ENCODE assay signal across 1 cellular context in the genomic region with DNA sequence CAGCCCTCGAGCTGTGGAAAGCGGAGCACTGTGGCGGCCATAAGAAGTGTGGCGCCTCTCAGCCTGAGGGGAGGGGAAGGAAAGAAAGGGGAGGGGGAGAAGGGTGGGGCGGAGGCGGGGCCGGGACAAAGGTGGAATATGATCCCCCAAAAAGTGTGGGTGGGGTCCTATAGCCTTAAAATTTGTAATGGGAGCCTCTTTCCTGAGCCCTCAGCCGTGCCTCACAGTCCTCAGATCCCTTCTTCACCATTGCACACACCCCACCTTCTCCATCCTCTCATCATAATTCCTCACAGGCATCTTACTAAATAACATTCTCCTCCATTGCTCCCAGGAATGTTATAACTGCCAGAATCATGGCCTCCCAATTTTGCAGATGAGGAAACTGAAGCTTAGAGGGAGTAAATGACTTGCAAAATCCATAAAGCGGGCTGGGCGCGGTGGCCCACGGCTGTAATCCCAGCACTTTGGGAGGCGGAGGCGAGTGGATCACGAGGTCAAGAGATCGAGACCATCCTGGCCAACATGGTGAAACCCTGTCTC.
TF ChIP-seq lines count a peak whose summit lies in the region.

No MANE protein-coding gene starts in this region.

TF ChIP-seq in GM12878, 131 proteins besides CTCF, POLR2A, EP300 and RAD21 (continued from another document):
- TF ChIP-seq ZNF592 (IDR thresholded peaks at IDR 0.05) (peak; percentile 100), YY1 (IDR thresholded peaks at IDR 0.05; ENCODE audit: low read depth, low read length) (peak; percentile 100), RUNX3 (IDR thresholded peaks at IDR 0.05; ENCODE audit: low read length) (0 out of 2 replicates have a peak, but pooled peaks have one; percentile 58), MEF2B (IDR thresholded peaks at IDR 0.05; ENCODE audit: partially characterized antibody, poor library complexity, severe bottlenecking) (peak; percentile 13), IKZF2 (IDR thresholded peaks at IDR 0.05) (no peak), NR2C1 (IDR thresholded peaks at IDR 0.05) (no peak), ZBED1 (IDR thresholded peaks at IDR 0.05; ENCODE audit: borderline replicate concordance) (no peak), HCFC1 (IDR thresholded peaks at IDR 0.05; ENCODE audit: low read length) (peak; percentile 87), TARDBP (IDR thresholded peaks at IDR 0.05; ENCODE audit: borderline replicate concordance) (0 out of 2 replicates have a peak, but pooled peaks have one; percentile 47), POU2F2 (IDR thresholded peaks at IDR 0.05; ENCODE audit: borderline replicate concordance, low read depth, low read length) (no peak), STAT3 (IDR thresholded peaks at IDR 0.05; ENCODE audit: low read depth, low read length) (no peak), HDGF (IDR thresholded peaks at IDR 0.05) (no peak), FOXM1 (IDR thresholded peaks at IDR 0.05; ENCODE audit: low read depth, low read length) (no peak), CBX5 (IDR thresholded peaks at IDR 0.05; ENCODE audit: low read depth) (no peak), SIX5 (IDR thresholded peaks at IDR 0.05; ENCODE audit: low read depth, low read length, severe bottlenecking) (peak; percentile 80), SREBF1 (IDR thresholded peaks at IDR 0.05; ENCODE audit: low read length) (no peak), ESRRA (IDR thresholded peaks at IDR 0.05; ENCODE audit: low read length) (no peak; the same call in 1 of the 2 replicates), RCOR1 (conservative IDR thresholded peaks at IDR 0.05; ENCODE audit: low read depth, low read length) (0 out of 2 replicates have a peak, but pooled peaks have one; percentile 33), MYB (IDR thresholded peaks at IDR 0.05; ENCODE audit: borderline replicate concordance, low read depth, low read length) (no peak), ELK1 (IDR thresholded peaks at IDR 0.05; ENCODE audit: low read depth, low read length) (0 out of 2 replicates have a peak, but pooled peaks have one; percentile 5), NR2C2 (IDR thresholded peaks at IDR 0.05; ENCODE audit: borderline replicate concordance, control insufficient read depth, insufficient read length, low read depth) (no peak)
- TF ChIP-seq, protein P1, sequence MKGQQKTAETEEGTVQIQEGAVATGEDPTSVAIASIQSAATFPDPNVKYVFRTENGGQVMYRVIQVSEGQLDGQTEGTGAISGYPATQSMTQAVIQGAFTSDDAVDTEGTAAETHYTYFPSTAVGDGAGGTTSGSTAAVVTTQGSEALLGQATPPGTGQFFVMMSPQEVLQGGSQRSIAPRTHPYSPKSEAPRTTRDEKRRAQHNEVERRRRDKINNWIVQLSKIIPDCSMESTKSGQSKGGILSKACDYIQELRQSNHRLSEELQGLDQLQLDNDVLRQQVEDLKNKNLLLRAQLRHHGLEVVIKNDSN (IDR thresholded peaks at IDR 0.05; ENCODE audit: borderline replicate concordance, extremely low read length, insufficient read depth, low read depth, low read length) = no peak
- TF ChIP-seq, protein P2, sequence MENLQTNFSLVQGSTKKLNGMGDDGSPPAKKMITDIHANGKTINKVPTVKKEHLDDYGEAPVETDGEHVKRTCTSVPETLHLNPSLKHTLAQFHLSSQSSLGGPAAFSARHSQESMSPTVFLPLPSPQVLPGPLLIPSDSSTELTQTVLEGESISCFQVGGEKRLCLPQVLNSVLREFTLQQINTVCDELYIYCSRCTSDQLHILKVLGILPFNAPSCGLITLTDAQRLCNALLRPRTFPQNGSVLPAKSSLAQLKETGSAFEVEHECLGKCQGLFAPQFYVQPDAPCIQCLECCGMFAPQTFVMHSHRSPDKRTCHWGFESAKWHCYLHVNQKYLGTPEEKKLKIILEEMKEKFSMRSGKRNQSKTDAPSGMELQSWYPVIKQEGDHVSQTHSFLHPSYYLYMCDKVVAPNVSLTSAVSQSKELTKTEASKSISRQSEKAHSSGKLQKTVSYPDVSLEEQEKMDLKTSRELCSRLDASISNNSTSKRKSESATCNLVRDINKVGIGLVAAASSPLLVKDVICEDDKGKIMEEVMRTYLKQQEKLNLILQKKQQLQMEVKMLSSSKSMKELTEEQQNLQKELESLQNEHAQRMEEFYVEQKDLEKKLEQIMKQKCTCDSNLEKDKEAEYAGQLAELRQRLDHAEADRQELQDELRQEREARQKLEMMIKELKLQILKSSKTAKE (IDR thresholded peaks at IDR 0.05; ENCODE audit: low read depth, poor library complexity, severe bottlenecking) = no peak
- TF ChIP-seq, protein P3, sequence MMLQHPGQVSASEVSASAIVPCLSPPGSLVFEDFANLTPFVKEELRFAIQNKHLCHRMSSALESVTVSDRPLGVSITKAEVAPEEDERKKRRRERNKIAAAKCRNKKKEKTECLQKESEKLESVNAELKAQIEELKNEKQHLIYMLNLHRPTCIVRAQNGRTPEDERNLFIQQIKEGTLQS (IDR thresholded peaks at IDR 0.05; ENCODE audit: borderline replicate concordance, extremely low read depth, low read depth, low read length) = no peak
- TF ChIP-seq, protein P4, sequence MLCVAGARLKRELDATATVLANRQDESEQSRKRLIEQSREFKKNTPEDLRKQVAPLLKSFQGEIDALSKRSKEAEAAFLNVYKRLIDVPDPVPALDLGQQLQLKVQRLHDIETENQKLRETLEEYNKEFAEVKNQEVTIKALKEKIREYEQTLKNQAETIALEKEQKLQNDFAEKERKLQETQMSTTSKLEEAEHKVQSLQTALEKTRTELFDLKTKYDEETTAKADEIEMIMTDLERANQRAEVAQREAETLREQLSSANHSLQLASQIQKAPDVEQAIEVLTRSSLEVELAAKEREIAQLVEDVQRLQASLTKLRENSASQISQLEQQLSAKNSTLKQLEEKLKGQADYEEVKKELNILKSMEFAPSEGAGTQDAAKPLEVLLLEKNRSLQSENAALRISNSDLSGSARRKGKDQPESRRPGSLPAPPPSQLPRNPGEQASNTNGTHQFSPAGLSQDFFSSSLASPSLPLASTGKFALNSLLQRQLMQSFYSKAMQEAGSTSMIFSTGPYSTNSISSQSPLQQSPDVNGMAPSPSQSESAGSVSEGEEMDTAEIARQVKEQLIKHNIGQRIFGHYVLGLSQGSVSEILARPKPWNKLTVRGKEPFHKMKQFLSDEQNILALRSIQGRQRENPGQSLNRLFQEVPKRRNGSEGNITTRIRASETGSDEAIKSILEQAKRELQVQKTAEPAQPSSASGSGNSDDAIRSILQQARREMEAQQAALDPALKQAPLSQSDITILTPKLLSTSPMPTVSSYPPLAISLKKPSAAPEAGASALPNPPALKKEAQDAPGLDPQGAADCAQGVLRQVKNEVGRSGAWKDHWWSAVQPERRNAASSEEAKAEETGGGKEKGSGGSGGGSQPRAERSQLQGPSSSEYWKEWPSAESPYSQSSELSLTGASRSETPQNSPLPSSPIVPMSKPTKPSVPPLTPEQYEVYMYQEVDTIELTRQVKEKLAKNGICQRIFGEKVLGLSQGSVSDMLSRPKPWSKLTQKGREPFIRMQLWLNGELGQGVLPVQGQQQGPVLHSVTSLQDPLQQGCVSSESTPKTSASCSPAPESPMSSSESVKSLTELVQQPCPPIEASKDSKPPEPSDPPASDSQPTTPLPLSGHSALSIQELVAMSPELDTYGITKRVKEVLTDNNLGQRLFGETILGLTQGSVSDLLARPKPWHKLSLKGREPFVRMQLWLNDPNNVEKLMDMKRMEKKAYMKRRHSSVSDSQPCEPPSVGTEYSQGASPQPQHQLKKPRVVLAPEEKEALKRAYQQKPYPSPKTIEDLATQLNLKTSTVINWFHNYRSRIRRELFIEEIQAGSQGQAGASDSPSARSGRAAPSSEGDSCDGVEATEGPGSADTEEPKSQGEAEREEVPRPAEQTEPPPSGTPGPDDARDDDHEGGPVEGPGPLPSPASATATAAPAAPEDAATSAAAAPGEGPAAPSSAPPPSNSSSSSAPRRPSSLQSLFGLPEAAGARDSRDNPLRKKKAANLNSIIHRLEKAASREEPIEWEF (IDR thresholded peaks at IDR 0.05; ENCODE audit: insufficient replicate concordance, low read depth, low read length) = no peak
